8 cellular contexts compared by ENCODE assay signal in genomic region chr16:11852092-11852809, GRCh38. TPM values are rescaled to one million over a fixed set of nuclear protein-coding genes. Genes with fewer than 3 reads are reported as not detected.
DNase-seq lines count a peak whose midpoint lies in the region; ATAC-seq, FAIRE-seq and TF ChIP-seq lines count a peak whose summit lies in the region.

No MANE protein-coding gene starts in this region.

- no peaks in the 10 kb centered on the region for H3F3A ChIP-seq in neural cell (ENCODE audit: insufficient read depth, low read length, poor library complexity, severe bottlenecking)

- H3K27ac Mint-ChIP-seq in effector memory CD8-positive, alpha-beta T cell, result peak overlapping the region; percentile 97 to 98

- intact Hi-C loops in left colon (cut with DNase I, micrococcal nuclease), result no loop called here

- peak overlapping the region; percentile 89 for H3K9ac ChIP-seq in neural cell (ENCODE audit: low read length)

- no peaks in the 10 kb centered on the region for H3K9me3 ChIP-seq in neural cell (ENCODE audit: low read length)

- H3K27ac ChIP-seq in neural cell (ENCODE audit: low read length), result peak overlapping the region; percentile 89

- peak overlapping the region; percentile 90 for H2AFZ ChIP-seq in neural cell (ENCODE audit: low read depth, low read length)

- peaks cover 38% of the 10 kb centered on the region for H3K36me3 Mint-ChIP-seq in effector memory CD8-positive, alpha-beta T cell (ENCODE audit: insufficient read depth)

- H3K4me3 ChIP-seq in neural cell (ENCODE audit: low read length), result peak overlapping the region; percentile 81

- no peaks in the 10 kb centered on the region for H3K36me3 ChIP-seq in neural cell (ENCODE audit: insufficient read depth, low read length)

- H3K27me3 ChIP-seq in neural cell (ENCODE audit: insufficient read depth, low read depth, low read length), result no peaks in the 10 kb centered on the region

- H3K4me2 ChIP-seq in neural cell (ENCODE audit: low read length), result peak overlapping the region; percentile 34

- peaks cover 39% of the 10 kb centered on the region for H3K79me2 ChIP-seq in neural cell (replicated peaks; ENCODE audit: insufficient read depth, low read length)

- TF ChIP-seq POLR2A in H54 (IDR thresholded peaks at IDR 0.05; ENCODE audit: low read depth, low read length), result no peak

- peaks cover 32 to 44% of the 10 kb centered on the region in 2 donors for H3K4me1 Mint-ChIP-seq in effector memory CD8-positive, alpha-beta T cell (ENCODE audit: low read depth in 2 of 2)

- no peak for TF ChIP-seq EP300 in neural cell (conservative IDR thresholded peaks at IDR 0.05; ENCODE audit: poor library complexity, severe bottlenecking)

- no peak for TF ChIP-seq CTCF in neural cell (IDR thresholded peaks at IDR 0.05; ENCODE audit: poor library complexity, severe bottlenecking)

- no peaks in the 10 kb centered on the region for H3K9me2 ChIP-seq in neural cell (ENCODE audit: insufficient read depth, low read length)

- no peak for ATAC-seq in effector memory CD8-positive, alpha-beta T cell (replicated peaks)
- no peak for ATAC-seq in left colon
- ATAC-seq in HG02678 (IDR thresholded peaks at IDR 0.05; ENCODE audit: unreplicated experiment), result no peak

- peak overlapping the region; percentile 99 for H3K4me3 Mint-ChIP-seq in effector memory CD8-positive, alpha-beta T cell

- no peak for FAIRE-seq in H54 (lab: Jason Lieb, UNC)

- H3K27me3 Mint-ChIP-seq in effector memory CD8-positive, alpha-beta T cell, result no peaks in the 10 kb centered on the region

- H4K20me1 ChIP-seq in neural cell (ENCODE audit: insufficient read depth), result no peaks in the 10 kb centered on the region

- TF ChIP-seq RAD21 in neural cell (conservative IDR thresholded peaks at IDR 0.05), result no peak

- DNase-seq in ELF-1 (ENCODE audit: low read depth, low spot score) (peak; percentile 51), NCI-H526 treated with DMSO at 0.1 percent for 48 hours (lab: John Stamatoyannopoulos, UW) (peak; percentile 48), left colon (no peak), SIG-M5 (lab: John Stamatoyannopoulos, UW) (no peak), H54 (ENCODE audit: insufficient read length, low spot score) (no peak)
- no peak for DNase-seq in effector memory CD8-positive, alpha-beta T cell

- no peaks in the 10 kb centered on the region for H3K9me3 Mint-ChIP-seq in effector memory CD8-positive, alpha-beta T cell

TF ChIP-seq in neural cell, 6 proteins besides CTCF, POLR2A, EP300 and RAD21:
- no peak for TF ChIP-seq POLR2AphosphoS5 (IDR thresholded peaks at IDR 0.05)
- no peak for TF ChIP-seq SMC3 (conservative IDR thresholded peaks at IDR 0.05; ENCODE audit: poor library complexity)
- TF ChIP-seq TAF1 (IDR thresholded peaks at IDR 0.05; ENCODE audit: low read depth), result no peak
- TF ChIP-seq REST (IDR thresholded peaks at IDR 0.05; ENCODE audit: borderline replicate concordance), result no peak
- no peak for TF ChIP-seq MXI1 (conservative IDR thresholded peaks at IDR 0.05; ENCODE audit: poor library complexity, severe bottlenecking)

RNA-seq across cellular contexts. Expression of gene RSL1D1, which starts 0.9 kb away (rescaled TPM):
- polyA plus RNA-seq in neural cell, result 61.2 and 70.9 TPM in 2 replicates
- 86.2 and 106 TPM in 2 replicates for polyA minus RNA-seq in neural cell
- 10 to 100 TPM; 82.8 to 91.6 TPM for total RNA-seq in left colon

RNA-seq across cellular contexts. Expression of gene ZC3H7A, which starts 55.2 kb away (rescaled TPM):
- 53.7 and 67.7 TPM in 2 replicates for polyA plus RNA-seq in neural cell
- polyA minus RNA-seq in neural cell, result 53.3 and 71.0 TPM in 2 replicates
- 10 to 100 TPM; 34.4 to 43.7 TPM for total RNA-seq in left colon

Comparison
In these comparisons a context has a peak if more than half of its experiments do, and no peak if none do; other contexts are left out.
1. DNase-seq: peak in ELF-1 (single experiment) and NCI-H526 treated with DMSO at 0.1 percent for 48 hours (single experiment); none in effector memory CD8-positive, alpha-beta T cell (0 of 3), left colon (0 of 2), SIG-M5 (single experiment) and H54 (single experiment).